1 cellular context compared by ENCODE assay signal in the genomic region with DNA sequence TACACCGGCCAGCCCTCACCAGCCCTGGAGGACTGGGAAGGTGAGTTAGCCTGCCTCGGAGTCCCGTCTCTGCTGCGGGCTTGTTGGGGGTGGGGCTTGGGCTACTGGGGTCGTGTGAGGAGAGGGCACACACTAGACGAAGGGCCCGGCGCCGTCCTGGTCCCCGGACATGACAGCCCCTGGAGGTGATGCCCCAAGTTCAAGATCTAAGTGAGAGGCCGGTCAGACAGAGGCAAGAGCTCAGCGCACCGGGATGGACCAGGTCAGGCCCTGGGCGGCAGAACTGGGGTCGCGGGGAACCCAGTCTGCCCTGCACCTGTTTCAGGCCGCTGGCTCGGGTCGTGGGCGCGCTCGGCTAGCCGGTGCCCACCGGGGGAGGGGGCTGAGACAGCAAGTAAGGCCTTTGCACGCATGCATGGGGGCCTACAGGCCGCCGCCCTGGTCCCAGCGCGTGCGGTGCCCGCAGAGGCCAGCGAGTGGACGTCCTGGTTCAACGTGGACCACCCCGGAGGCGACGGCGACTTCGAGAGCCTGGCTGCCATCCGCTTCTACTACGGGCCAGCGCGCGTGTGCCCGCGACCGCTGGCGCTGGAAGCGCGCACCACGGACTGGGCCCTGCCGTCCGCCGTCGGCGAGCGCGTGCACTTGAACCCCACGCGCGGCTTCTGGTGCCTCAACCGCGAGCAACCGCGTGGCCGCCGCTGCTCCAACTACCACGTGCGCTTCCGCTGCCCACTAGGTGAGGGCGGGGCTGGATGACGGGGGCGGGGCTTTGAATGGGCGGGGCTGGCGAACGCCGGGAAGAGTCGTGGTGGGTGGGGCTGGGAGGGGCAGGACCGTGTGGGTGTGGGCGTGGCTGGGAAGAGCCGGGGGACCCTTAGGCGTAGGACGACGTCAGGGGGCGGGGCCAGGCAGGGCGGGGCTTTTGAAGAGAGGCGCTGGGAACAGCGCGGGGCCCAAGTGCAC.
A peak's percentile ranks its signal among the peaks of the same experiment; 100 is the strongest.
TF ChIP-seq lines count a peak whose summit lies in the region.

No MANE protein-coding gene starts in this region.

TF ChIP-seq in K562, 482 proteins besides CTCF, POLR2A, EP300 and RAD21 (continued from another document):
- TF ChIP-seq, protein P1, sequence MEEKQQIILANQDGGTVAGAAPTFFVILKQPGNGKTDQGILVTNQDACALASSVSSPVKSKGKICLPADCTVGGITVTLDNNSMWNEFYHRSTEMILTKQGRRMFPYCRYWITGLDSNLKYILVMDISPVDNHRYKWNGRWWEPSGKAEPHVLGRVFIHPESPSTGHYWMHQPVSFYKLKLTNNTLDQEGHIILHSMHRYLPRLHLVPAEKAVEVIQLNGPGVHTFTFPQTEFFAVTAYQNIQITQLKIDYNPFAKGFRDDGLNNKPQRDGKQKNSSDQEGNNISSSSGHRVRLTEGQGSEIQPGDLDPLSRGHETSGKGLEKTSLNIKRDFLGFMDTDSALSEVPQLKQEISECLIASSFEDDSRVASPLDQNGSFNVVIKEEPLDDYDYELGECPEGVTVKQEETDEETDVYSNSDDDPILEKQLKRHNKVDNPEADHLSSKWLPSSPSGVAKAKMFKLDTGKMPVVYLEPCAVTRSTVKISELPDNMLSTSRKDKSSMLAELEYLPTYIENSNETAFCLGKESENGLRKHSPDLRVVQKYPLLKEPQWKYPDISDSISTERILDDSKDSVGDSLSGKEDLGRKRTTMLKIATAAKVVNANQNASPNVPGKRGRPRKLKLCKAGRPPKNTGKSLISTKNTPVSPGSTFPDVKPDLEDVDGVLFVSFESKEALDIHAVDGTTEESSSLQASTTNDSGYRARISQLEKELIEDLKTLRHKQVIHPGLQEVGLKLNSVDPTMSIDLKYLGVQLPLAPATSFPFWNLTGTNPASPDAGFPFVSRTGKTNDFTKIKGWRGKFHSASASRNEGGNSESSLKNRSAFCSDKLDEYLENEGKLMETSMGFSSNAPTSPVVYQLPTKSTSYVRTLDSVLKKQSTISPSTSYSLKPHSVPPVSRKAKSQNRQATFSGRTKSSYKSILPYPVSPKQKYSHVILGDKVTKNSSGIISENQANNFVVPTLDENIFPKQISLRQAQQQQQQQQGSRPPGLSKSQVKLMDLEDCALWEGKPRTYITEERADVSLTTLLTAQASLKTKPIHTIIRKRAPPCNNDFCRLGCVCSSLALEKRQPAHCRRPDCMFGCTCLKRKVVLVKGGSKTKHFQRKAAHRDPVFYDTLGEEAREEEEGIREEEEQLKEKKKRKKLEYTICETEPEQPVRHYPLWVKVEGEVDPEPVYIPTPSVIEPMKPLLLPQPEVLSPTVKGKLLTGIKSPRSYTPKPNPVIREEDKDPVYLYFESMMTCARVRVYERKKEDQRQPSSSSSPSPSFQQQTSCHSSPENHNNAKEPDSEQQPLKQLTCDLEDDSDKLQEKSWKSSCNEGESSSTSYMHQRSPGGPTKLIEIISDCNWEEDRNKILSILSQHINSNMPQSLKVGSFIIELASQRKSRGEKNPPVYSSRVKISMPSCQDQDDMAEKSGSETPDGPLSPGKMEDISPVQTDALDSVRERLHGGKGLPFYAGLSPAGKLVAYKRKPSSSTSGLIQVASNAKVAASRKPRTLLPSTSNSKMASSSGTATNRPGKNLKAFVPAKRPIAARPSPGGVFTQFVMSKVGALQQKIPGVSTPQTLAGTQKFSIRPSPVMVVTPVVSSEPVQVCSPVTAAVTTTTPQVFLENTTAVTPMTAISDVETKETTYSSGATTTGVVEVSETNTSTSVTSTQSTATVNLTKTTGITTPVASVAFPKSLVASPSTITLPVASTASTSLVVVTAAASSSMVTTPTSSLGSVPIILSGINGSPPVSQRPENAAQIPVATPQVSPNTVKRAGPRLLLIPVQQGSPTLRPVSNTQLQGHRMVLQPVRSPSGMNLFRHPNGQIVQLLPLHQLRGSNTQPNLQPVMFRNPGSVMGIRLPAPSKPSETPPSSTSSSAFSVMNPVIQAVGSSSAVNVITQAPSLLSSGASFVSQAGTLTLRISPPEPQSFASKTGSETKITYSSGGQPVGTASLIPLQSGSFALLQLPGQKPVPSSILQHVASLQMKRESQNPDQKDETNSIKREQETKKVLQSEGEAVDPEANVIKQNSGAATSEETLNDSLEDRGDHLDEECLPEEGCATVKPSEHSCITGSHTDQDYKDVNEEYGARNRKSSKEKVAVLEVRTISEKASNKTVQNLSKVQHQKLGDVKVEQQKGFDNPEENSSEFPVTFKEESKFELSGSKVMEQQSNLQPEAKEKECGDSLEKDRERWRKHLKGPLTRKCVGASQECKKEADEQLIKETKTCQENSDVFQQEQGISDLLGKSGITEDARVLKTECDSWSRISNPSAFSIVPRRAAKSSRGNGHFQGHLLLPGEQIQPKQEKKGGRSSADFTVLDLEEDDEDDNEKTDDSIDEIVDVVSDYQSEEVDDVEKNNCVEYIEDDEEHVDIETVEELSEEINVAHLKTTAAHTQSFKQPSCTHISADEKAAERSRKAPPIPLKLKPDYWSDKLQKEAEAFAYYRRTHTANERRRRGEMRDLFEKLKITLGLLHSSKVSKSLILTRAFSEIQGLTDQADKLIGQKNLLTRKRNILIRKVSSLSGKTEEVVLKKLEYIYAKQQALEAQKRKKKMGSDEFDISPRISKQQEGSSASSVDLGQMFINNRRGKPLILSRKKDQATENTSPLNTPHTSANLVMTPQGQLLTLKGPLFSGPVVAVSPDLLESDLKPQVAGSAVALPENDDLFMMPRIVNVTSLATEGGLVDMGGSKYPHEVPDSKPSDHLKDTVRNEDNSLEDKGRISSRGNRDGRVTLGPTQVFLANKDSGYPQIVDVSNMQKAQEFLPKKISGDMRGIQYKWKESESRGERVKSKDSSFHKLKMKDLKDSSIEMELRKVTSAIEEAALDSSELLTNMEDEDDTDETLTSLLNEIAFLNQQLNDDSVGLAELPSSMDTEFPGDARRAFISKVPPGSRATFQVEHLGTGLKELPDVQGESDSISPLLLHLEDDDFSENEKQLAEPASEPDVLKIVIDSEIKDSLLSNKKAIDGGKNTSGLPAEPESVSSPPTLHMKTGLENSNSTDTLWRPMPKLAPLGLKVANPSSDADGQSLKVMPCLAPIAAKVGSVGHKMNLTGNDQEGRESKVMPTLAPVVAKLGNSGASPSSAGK (IDR thresholded peaks at IDR 0.05), result peak; percentile 86
- TF ChIP-seq, protein P2, sequence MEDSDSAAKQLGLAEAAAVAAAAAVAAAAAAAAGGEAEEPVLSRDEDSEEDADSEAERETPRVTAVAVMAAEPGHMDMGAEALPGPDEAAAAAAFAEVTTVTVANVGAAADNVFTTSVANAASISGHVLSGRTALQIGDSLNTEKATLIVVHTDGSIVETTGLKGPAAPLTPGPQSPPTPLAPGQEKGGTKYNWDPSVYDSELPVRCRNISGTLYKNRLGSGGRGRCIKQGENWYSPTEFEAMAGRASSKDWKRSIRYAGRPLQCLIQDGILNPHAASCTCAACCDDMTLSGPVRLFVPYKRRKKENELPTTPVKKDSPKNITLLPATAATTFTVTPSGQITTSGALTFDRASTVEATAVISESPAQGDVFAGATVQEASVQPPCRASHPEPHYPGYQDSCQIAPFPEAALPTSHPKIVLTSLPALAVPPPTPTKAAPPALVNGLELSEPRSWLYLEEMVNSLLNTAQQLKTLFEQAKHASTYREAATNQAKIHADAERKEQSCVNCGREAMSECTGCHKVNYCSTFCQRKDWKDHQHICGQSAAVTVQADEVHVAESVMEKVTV (CRISPR knock-in tag; IDR thresholded peaks at IDR 0.05), result no peak
- TF ChIP-seq CREM (IDR thresholded peaks at IDR 0.05; ENCODE audit: low read depth) (peak; percentile 64; the same call in 1 of the 2 replicates), CXXC5 (CRISPR knock-in tag; IDR thresholded peaks at IDR 0.05) (peak; percentile 54), CSDE1 (IDR thresholded peaks at IDR 0.05) (no peak), ZNF589 (CRISPR knock-in tag; IDR thresholded peaks at IDR 0.05; ENCODE audit: low read depth) (no peak), ZNF184 (CRISPR knock-in tag; IDR thresholded peaks at IDR 0.05) (no peak), ZNF668 (CRISPR knock-in tag; IDR thresholded peaks at IDR 0.05) (peak; percentile 50; the same call in 1 of the 2 replicates), DPF2 (IDR thresholded peaks at IDR 0.05) (no peak), FOXA1 (IDR thresholded peaks at IDR 0.05; ENCODE audit: borderline replicate concordance) (no peak), GATAD2A (IDR thresholded peaks at IDR 0.05) (no peak), CBX1 (IDR thresholded peaks at IDR 0.05; ENCODE audit: low read depth) (peak; percentile 66), GATAD2B (IDR thresholded peaks at IDR 0.05; ENCODE audit: borderline replicate concordance) (peak; percentile 57; the same call in 1 of the 2 replicates), L3MBTL2 (IDR thresholded peaks at IDR 0.05) (peak; percentile 98), FIP1L1 (IDR thresholded peaks at IDR 0.05; ENCODE audit: low read depth, low read length, poor library complexity, severe bottlenecking) (peak; percentile 27), HNRNPL (IDR thresholded peaks at IDR 0.05; ENCODE audit: low read depth, low read length) (peak; percentile 88), ZBTB7A (IDR thresholded peaks at IDR 0.05; ENCODE audit: borderline replicate concordance, control insufficient read depth, low read depth, low read length) (peak; percentile 18; the same call in 1 of the 2 replicates)
- TF ChIP-seq, protein P3, sequence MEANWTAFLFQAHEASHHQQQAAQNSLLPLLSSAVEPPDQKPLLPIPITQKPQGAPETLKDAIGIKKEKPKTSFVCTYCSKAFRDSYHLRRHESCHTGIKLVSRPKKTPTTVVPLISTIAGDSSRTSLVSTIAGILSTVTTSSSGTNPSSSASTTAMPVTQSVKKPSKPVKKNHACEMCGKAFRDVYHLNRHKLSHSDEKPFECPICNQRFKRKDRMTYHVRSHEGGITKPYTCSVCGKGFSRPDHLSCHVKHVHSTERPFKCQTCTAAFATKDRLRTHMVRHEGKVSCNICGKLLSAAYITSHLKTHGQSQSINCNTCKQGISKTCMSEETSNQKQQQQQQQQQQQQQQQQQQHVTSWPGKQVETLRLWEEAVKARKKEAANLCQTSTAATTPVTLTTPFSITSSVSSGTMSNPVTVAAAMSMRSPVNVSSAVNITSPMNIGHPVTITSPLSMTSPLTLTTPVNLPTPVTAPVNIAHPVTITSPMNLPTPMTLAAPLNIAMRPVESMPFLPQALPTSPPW (CRISPR knock-in tag; IDR thresholded peaks at IDR 0.05), result peak; percentile 48; the same call in 1 of the 2 replicates
- TF ChIP-seq, protein P4, sequence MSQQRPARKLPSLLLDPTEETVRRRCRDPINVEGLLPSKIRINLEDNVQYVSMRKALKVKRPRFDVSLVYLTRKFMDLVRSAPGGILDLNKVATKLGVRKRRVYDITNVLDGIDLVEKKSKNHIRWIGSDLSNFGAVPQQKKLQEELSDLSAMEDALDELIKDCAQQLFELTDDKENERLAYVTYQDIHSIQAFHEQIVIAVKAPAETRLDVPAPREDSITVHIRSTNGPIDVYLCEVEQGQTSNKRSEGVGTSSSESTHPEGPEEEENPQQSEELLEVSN (IDR thresholded peaks at IDR 0.05; ENCODE audit: borderline replicate concordance in 1 of 2, extremely low read depth in 1 of 2, insufficient read depth in 1 of 2, insufficient read length in 1 of 2, low read depth in 1 of 2, low read length in 1 of 2, poor library complexity in 1 of 2, severe bottlenecking in 1 of 2), result peak; percentile 96 to 98
- TF ChIP-seq, protein P5, sequence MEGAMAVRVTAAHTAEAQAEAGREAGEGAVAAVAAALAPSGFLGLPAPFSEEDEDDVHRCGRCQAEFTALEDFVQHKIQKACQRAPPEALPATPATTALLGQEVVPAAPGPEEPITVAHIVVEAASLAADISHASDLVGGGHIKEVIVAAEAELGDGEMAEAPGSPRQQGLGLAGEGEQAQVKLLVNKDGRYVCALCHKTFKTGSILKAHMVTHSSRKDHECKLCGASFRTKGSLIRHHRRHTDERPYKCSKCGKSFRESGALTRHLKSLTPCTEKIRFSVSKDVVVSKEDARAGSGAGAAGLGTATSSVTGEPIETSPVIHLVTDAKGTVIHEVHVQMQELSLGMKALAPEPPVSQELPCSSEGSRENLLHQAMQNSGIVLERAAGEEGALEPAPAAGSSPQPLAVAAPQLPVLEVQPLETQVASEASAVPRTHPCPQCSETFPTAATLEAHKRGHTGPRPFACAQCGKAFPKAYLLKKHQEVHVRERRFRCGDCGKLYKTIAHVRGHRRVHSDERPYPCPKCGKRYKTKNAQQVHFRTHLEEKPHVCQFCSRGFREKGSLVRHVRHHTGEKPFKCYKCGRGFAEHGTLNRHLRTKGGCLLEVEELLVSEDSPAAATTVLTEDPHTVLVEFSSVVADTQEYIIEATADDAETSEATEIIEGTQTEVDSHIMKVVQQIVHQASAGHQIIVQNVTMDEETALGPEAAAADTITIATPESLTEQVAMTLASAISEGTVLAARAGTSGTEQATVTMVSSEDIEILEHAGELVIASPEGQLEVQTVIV (CRISPR knock-in tag; IDR thresholded peaks at IDR 0.05; ENCODE audit: borderline replicate concordance), result no peak
- TF ChIP-seq, protein P6, sequence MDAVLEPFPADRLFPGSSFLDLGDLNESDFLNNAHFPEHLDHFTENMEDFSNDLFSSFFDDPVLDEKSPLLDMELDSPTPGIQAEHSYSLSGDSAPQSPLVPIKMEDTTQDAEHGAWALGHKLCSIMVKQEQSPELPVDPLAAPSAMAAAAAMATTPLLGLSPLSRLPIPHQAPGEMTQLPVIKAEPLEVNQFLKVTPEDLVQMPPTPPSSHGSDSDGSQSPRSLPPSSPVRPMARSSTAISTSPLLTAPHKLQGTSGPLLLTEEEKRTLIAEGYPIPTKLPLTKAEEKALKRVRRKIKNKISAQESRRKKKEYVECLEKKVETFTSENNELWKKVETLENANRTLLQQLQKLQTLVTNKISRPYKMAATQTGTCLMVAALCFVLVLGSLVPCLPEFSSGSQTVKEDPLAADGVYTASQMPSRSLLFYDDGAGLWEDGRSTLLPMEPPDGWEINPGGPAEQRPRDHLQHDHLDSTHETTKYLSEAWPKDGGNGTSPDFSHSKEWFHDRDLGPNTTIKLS (IDR thresholded peaks at IDR 0.05; ENCODE audit: borderline replicate concordance, low read depth), result peak; percentile 32; the same call in 1 of the 2 replicates
- TF ChIP-seq, protein P7, sequence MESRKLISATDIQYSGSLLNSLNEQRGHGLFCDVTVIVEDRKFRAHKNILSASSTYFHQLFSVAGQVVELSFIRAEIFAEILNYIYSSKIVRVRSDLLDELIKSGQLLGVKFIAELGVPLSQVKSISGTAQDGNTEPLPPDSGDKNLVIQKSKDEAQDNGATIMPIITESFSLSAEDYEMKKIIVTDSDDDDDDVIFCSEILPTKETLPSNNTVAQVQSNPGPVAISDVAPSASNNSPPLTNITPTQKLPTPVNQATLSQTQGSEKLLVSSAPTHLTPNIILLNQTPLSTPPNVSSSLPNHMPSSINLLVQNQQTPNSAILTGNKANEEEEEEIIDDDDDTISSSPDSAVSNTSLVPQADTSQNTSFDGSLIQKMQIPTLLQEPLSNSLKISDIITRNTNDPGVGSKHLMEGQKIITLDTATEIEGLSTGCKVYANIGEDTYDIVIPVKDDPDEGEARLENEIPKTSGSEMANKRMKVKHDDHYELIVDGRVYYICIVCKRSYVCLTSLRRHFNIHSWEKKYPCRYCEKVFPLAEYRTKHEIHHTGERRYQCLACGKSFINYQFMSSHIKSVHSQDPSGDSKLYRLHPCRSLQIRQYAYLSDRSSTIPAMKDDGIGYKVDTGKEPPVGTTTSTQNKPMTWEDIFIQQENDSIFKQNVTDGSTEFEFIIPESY (CRISPR knock-in tag; IDR thresholded peaks at IDR 0.05), result peak; percentile 99
- TF ChIP-seq, protein P8, sequence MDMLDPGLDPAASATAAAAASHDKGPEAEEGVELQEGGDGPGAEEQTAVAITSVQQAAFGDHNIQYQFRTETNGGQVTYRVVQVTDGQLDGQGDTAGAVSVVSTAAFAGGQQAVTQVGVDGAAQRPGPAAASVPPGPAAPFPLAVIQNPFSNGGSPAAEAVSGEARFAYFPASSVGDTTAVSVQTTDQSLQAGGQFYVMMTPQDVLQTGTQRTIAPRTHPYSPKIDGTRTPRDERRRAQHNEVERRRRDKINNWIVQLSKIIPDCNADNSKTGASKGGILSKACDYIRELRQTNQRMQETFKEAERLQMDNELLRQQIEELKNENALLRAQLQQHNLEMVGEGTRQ (CRISPR knock-in tag; IDR thresholded peaks at IDR 0.05), result peak; percentile 54
